In genomic region chr20:17682889-17683198, GRCh38 we compare ENCODE assay signal across 10 cellular contexts. TPM values are rescaled to one million over a fixed set of nuclear protein-coding genes. Genes with fewer than 3 reads are reported as not detected.
DNase-seq lines count a peak whose midpoint lies in the region; ATAC-seq, FAIRE-seq and TF ChIP-seq lines count a peak whose summit lies in the region.
"Had no signal": no experiment of that assay in that cellular context is flagged by ENCODE, and none has a peak within 500 bp of the region (broad histone marks: within the 10 kb centered on the region; RNA-seq: fewer than 3 reads in every experiment).

No MANE protein-coding gene starts in this region.

- no peak for ATAC-seq in GM12878
- ATAC-seq in memory B cell (ENCODE audit: low read depth): no peak
- no peak for ATAC-seq in upper lobe of left lung (ENCODE audit: low FRiP score in 2 of 2)

- H2AFZ ChIP-seq in GM12878 (ENCODE audit: control insufficient read depth, low read depth, low read length): peak overlapping the region; percentile 98

- intact Hi-C loops in GM12878 (cut with micrococcal nuclease; ENCODE audit: unreplicated experiment): loop anchor here (1.0 to 5.0 kb wide), 5 partner anchors 174 to 310 kb away; partner anchors contain the start of genes MGME1 and SNX5

- peaks cover 29% of the 10 kb centered on the region for H3K79me2 ChIP-seq in GM12878 (ENCODE audit: control insufficient read depth, insufficient read depth, low read length)

- H3K27me3 Mint-ChIP-seq in activated naive CD4-positive, alpha-beta T cell treated with anti-CD3 and anti-CD28 coated beads, Interleukin-2, amount 10 ng/mL, durations not matched to agents 7 days and 5 days: peaks cover 47% of the 10 kb centered on the region
- H3K27me3 Mint-ChIP-seq in memory B cell: peaks cover 21% of the 10 kb centered on the region

- peak overlapping the region; percentile 76; the same call in 1 of the 2 replicates for H3K9ac ChIP-seq in GM12878 (ENCODE audit: control insufficient read depth, insufficient read depth, low read length)

- TF ChIP-seq CTCF in GM12878 (IDR thresholded peaks at IDR 0.05 in 2 of 3, conservative IDR thresholded peaks at IDR 0.05 in 1 of 3; ENCODE audit: control insufficient read depth in 2 of 3, extremely low read depth in 1 of 3, insufficient read depth in 1 of 3, low read depth in 3 of 3, low read length in 3 of 3) (no peak), upper lobe of left lung (IDR thresholded peaks at IDR 0.05) (peak in 1 of 6 experiments; percentile 11)

- no peak for DNase-seq in activated naive CD4-positive, alpha-beta T cell treated with anti-CD3 and anti-CD28 coated beads, Interleukin-2, amount 10 ng/mL, durations not matched to agents 7 days and 5 days
- DNase-seq in activated naive CD4-positive, alpha-beta T cell (lab: John Stamatoyannopoulos, UW): no peak
- DNase-seq in GM12878 (ENCODE audit: low read depth, low spot score): no peak
- no peak for DNase-seq in memory B cell (ENCODE audit: low spot score in 2 of 2)
- no peak for DNase-seq in upper lobe of left lung
- DNase-seq in EL: no peak
- no peak for DNase-seq in activated CD4-positive, alpha-beta T cell treated with anti-CD3 and anti-CD28 coated beads for 1 hour
- no peak for DNase-seq in activated CD4-positive, CD25-positive, alpha-beta regulatory T cell treated with anti-CD3 and anti-CD28 coated beads, Interleukin-2, amount 50 U/mL, for 72 hours

- peaks cover 34% of the 10 kb centered on the region for H3K4me1 Mint-ChIP-seq in activated naive CD4-positive, alpha-beta T cell treated with anti-CD3 and anti-CD28 coated beads, Interleukin-2, amount 10 ng/mL, durations not matched to agents 7 days and 5 days
- peaks cover 7% of the 10 kb centered on the region for H3K4me1 Mint-ChIP-seq in memory B cell

- FAIRE-seq in GM12878 (lab: Jason Lieb, UNC): no peak
- FAIRE-seq: colon had no signal

- TF ChIP-seq EP300 in GM12878 (IDR thresholded peaks at IDR 0.05; ENCODE audit: borderline replicate concordance in 1 of 2, control insufficient read depth in 1 of 2, low read depth in 2 of 2, low read length in 2 of 2) (no peak), upper lobe of left lung (IDR thresholded peaks at IDR 0.05) (no peak)

- H3K36me3 Mint-ChIP-seq in activated naive CD4-positive, alpha-beta T cell treated with anti-CD3 and anti-CD28 coated beads, Interleukin-2, amount 10 ng/mL, durations not matched to agents 7 days and 5 days: peaks cover 14% of the 10 kb centered on the region
- no peaks in the 10 kb centered on the region for H3K36me3 Mint-ChIP-seq in memory B cell

- RAD21 ChIA-PET in GM12878 (lab: Charles Lee; ENCODE audit: unreplicated experiment): interaction anchor here (0.7 to 3.4 kb wide), 25 partner anchors 16 to 605 kb away, joined by 3 to 44 read pairs (median 4); partner anchors contain the start of genes DSTN and ZNF133

- H3K27me3 ChIP-seq in GM12878 (replicated peaks in 1 of 2; ENCODE audit: control insufficient read depth in 2 of 2, insufficient read depth in 2 of 2, low read length in 1 of 2): peaks cover 0 to 8% of the 10 kb centered on the region in 2 experiments; a peak in 1 of 4 replicates
- no peaks in the 10 kb centered on the region for H3K27me3 ChIP-seq in upper lobe of left lung

- peak overlapping the region; percentile 84 for H3K27ac Mint-ChIP-seq in activated naive CD4-positive, alpha-beta T cell treated with anti-CD3 and anti-CD28 coated beads, Interleukin-2, amount 10 ng/mL, durations not matched to agents 7 days and 5 days
- no peak overlapping the region for H3K27ac Mint-ChIP-seq in memory B cell

- 5% methylated on average over 9 of the region's 10 CpGs for WGBS in GM12878 (ENCODE audit: insufficient coverage, insufficient replicate concordance, low lambda C conversion rate, missing lambda C conversion rate)
- 32 to 36% methylated on average over 10 of the region's 10 CpGs for WGBS in upper lobe of left lung, 2 donors

- CTCF ChIA-PET in activated naive CD4-positive, alpha-beta T cell treated with anti-CD3 and anti-CD28 coated beads, Interleukin-2, amount 10 ng/mL, durations not matched to agents 7 days and 5 days (lab: Charles Lee): interaction anchor here (0.7 to 5.1 kb wide), 18 partner anchors 8 to 376 kb away, joined by 3 to 25 read pairs (median 4); partner anchors contain the start of genes BANF2 and BFSP1
- CTCF ChIA-PET in GM12878 (lab: Yijun Ruan, JAX): interaction anchor here (0.6 to 2.6 kb wide), 48 partner anchors 9 to 862 kb away, joined by 3 to 31 read pairs (median 4); partner anchors contain the start of genes BANF2, DSTN and ZNF133

- peaks cover 8% of the 10 kb centered on the region for H3K4me1 ChIP-seq in GM12878 (ENCODE audit: control insufficient read depth, insufficient read depth, low read length)
- peaks cover 20 to 50% (median 31%) of the 10 kb centered on the region in 4 donors for H3K4me1 ChIP-seq in upper lobe of left lung

- SMC1A ChIA-PET in GM12878 (lab: Charles Lee; ENCODE audit: uncharacterized antibody, unreplicated experiment): interaction anchor here (0.9 to 3.7 kb wide), 16 partner anchors 8 to 338 kb away, joined by 3 to 19 read pairs (median 3); no protein-coding TSS in a partner anchor

- TF ChIP-seq RAD21 in GM12878 (IDR thresholded peaks at IDR 0.05; ENCODE audit: insufficient read depth, low read depth, low read length): no peak

- H3K9me3 ChIP-seq in GM12878 (replicated peaks; ENCODE audit: control insufficient read depth, insufficient read depth, low read length) (peaks cover 2% of the 10 kb centered on the region; the same call in 2 of the 3 replicates), upper lobe of left lung (no peaks in the 10 kb centered on the region)

- peak overlapping the region; percentile 85 for H3K4me3 Mint-ChIP-seq in activated naive CD4-positive, alpha-beta T cell treated with anti-CD3 and anti-CD28 coated beads, Interleukin-2, amount 10 ng/mL, durations not matched to agents 7 days and 5 days
- peak overlapping the region; percentile 90 for H3K4me3 Mint-ChIP-seq in memory B cell

- H3K27ac ChIP-seq in GM12878 (ENCODE audit: control insufficient read depth, insufficient read depth): no peak overlapping the region
- H3K27ac ChIP-seq in upper lobe of left lung: peak overlapping the region; percentile 95 to 99 (median 96)

- peak overlapping the region; percentile 66 for H3K4me2 ChIP-seq in GM12878 (ENCODE audit: control insufficient read depth, insufficient read depth)

- H3K36me3 ChIP-seq in GM12878 (ENCODE audit: control insufficient read depth in 2 of 2, insufficient read depth in 2 of 2, low read length in 1 of 2) (no peaks in the 10 kb centered on the region; a peak in 1 of 4 replicates), upper lobe of left lung (peaks cover 0 to 17% (median 2%) of the 10 kb centered on the region in 4 donors)

- no peaks in the 10 kb centered on the region for H4K20me1 ChIP-seq in GM12878 (ENCODE audit: control insufficient read depth, insufficient read depth)

- H3K4me3 ChIP-seq in GM12878 (peak overlapping the region; percentile 78; the same call in 1 of the 2 replicates), upper lobe of left lung (peak overlapping the region in 3 of 4 donors; percentile 69 to 98 (median 92))

- TF ChIP-seq POLR2A in GM12878 (IDR thresholded peaks at IDR 0.05; ENCODE audit: low read depth, low read length) (no peak), upper lobe of left lung (IDR thresholded peaks at IDR 0.05) (no peak)

- no TSS peak for BruUV-seq in GM12878 (replicated peaks; lab: Mats Ljungman, UMichigan)

- POLR2A ChIA-PET in GM12878 (lab: Charles Lee): interaction anchor here (0.6 to 1.8 kb wide), 9 partner anchors 113 to 305 kb away, joined by 3 to 15 read pairs (median 3); partner anchors contain the start of gene DSTN

- H3K9me3 Mint-ChIP-seq in activated naive CD4-positive, alpha-beta T cell treated with anti-CD3 and anti-CD28 coated beads, Interleukin-2, amount 10 ng/mL, durations not matched to agents 7 days and 5 days: no peaks in the 10 kb centered on the region
- peaks cover 6% of the 10 kb centered on the region for H3K9me3 Mint-ChIP-seq in memory B cell

- in situ Hi-C loops in GM12878 (cut with MboI): no loop called here

RNA-seq across cellular contexts. Expression of gene RRBP1, which starts 0.8 kb away (rescaled TPM):
- 51.6 and 53.5 TPM in 2 replicates for total RNA-seq in GM12878 (2013; cell fraction: nucleolus; rRNA removed)
- total RNA-seq in GM12878 (2014; rRNA removed): 24.4 and 25.4 TPM in 2 replicates
- 22.8 and 26.4 TPM in 2 replicates for total RNA-seq in GM12878 (2014; rRNA removed; fragmentation: Illumina TruSeq; extraction: Trizol)
- 50.0 and 57.4 TPM in 2 replicates for total RNA-seq in GM12878 (2021)
- 19.5 TPM for polyA plus RNA-seq in GM12878 (2011; ENCODE audit: low read depth)
- 8.9 and 12.9 TPM in 2 replicates for polyA plus RNA-seq in GM12878 (2011; rRNA removed)
- 12.1 and 13.5 TPM in 2 replicates for polyA plus RNA-seq in GM12878 (2011; cell fraction: cytosol; rRNA removed)
- polyA plus RNA-seq in GM12878 (2011; cell fraction: nucleus; rRNA removed): 23.3 and 33.9 TPM in 2 replicates
- polyA plus RNA-seq in GM12878 (2012): 34.7 and 39.7 TPM in 2 replicates
- polyA plus RNA-seq in GM12878 (2014; fragmentation: Illumina TruSeq; extraction: Trizol): 20.4 and 28.3 TPM in 2 replicates
- polyA plus RNA-seq in GM12878 (2014; fragmentation: Nextera tagmentation; extraction: Ambion mirVana): 1 to 10 TPM; 1.2 to 2.4 TPM
- 24.6 and 24.8 TPM in 2 replicates for polyA plus RNA-seq in GM12878 (2014; rRNA removed)
- 10 to 100 TPM; 20.0 to 24.5 TPM for polyA plus RNA-seq in GM12878 (2016; fragmentation: Nextera tagmentation; extraction: Ambion mirVana)
- polyA minus RNA-seq in GM12878 (2011; rRNA and poly(A)+ RNA removed): 8.6 and 18.9 TPM in 2 replicates
- polyA minus RNA-seq in GM12878 (2011; cell fraction: cytosol; rRNA and poly(A)+ RNA removed): 12.0 and 13.6 TPM in 2 replicates
- polyA minus RNA-seq in GM12878 (2011; cell fraction: nucleus; rRNA and poly(A)+ RNA removed): 11.1 and 22.3 TPM in 2 replicates
- total RNA-seq in upper lobe of left lung: 100 to 1,000 TPM; 143 to 256 (median 172) TPM

RNA-seq across cellular contexts. Expression of gene BANF2, which starts 16.9 kb away (rescaled TPM):
- total RNA-seq in GM12878 (2013; cell fraction: nucleolus; rRNA removed): not detected in 2 replicates
- total RNA-seq in GM12878 (2014; rRNA removed): not detected in 2 replicates
- not detected in 2 replicates for total RNA-seq in GM12878 (2014; rRNA removed; fragmentation: Illumina TruSeq; extraction: Trizol)
- not detected in 2 replicates for total RNA-seq in GM12878 (2021)
- polyA plus RNA-seq in GM12878 (2011; ENCODE audit: low read depth): not detected
- not detected in 2 replicates for polyA plus RNA-seq in GM12878 (2011; rRNA removed)
- polyA plus RNA-seq in GM12878 (2011; cell fraction: cytosol; rRNA removed): not detected in 2 replicates
- not detected in 2 replicates for polyA plus RNA-seq in GM12878 (2011; cell fraction: nucleus; rRNA removed)
- polyA plus RNA-seq in GM12878 (2012): not detected in 2 replicates
- not detected in 2 replicates for polyA plus RNA-seq in GM12878 (2014; fragmentation: Illumina TruSeq; extraction: Trizol)
- not detected for polyA plus RNA-seq in GM12878 (2014; fragmentation: Nextera tagmentation; extraction: Ambion mirVana)
- not detected in 2 replicates for polyA plus RNA-seq in GM12878 (2014; rRNA removed)
- not detected for polyA plus RNA-seq in GM12878 (2016; fragmentation: Nextera tagmentation; extraction: Ambion mirVana)
- polyA minus RNA-seq in GM12878 (2011; rRNA and poly(A)+ RNA removed): not detected in 2 replicates
- polyA minus RNA-seq in GM12878 (2011; cell fraction: cytosol; rRNA and poly(A)+ RNA removed): not detected in 2 replicates
- not detected in 2 replicates for polyA minus RNA-seq in GM12878 (2011; cell fraction: nucleus; rRNA and poly(A)+ RNA removed)
- not detected for total RNA-seq in upper lobe of left lung
- total RNA-seq: HT1080 had no signal
